In the genomic region with DNA sequence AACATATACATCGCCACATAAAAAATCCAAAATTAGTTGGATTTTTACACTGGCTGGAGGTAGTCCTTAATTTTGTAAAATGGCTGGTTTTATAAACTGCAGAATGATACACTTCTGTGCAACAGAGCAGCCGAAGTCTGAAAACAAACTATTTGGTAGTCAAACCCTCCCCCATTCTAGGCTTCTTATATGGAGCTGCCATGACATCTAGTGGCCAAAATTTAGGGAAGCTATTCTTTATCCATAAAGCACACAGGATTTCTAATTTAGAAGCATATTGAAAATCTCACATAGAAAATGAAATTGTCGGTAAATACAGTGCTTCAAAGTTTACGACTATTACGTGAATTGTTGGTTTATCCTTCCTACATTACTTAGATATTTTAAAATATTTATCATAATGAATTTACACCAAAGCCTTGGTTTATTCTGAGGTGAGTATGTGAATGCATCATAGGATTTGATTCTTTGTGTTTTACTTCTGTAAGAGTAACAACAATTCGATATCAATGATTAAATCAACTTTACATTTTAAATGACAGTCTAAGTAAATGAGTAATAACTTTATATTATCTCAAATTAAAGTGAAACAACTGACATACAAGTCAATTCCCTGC, we compare ENCODE assay signal across 8 cellular contexts.
DNase-seq lines count a peak whose midpoint lies in the region; ATAC-seq, FAIRE-seq and TF ChIP-seq lines count a peak whose summit lies in the region.

No MANE protein-coding gene starts in this region.

- CTCF ChIA-PET in HEK293 (lab: Yijun Ruan, JAX): interaction anchor here (0.6 to 2.9 kb wide), 19 partner anchors 9 to 896 kb away, joined by 3 to 43 read pairs (median 5); no protein-coding TSS in a partner anchor

- in situ Hi-C loops in astrocyte of the cerebellum (cut with HindIII; ENCODE audit: low sequenced_read_pairs): no loop called here

- ATAC-seq in heart left ventricle: no peak
- ATAC-seq in left ventricle myocardium superior: no peak

- intact Hi-C loops in heart left ventricle (cut with DNase I): loop anchor here in 5 of 10 donors (5.0 to 10.0 kb wide), 3 partner anchors 387 to 1517 kb away; no protein-coding TSS in a partner anchor
- intact Hi-C loops in left ventricle myocardium superior (cut with micrococcal nuclease): no loop called here
- intact Hi-C loops in kidney (cut with DNase I): no loop called here

- H3K9me3 ChIP-seq in heart left ventricle: no peaks in the 10 kb centered on the region
- H3K9me3 ChIP-seq in HEK293 (ENCODE audit: control insufficient read depth, insufficient read depth, low read depth, low read length): no peaks in the 10 kb centered on the region
- no peaks in the 10 kb centered on the region for H3K9me3 ChIP-seq in kidney (ENCODE audit: control insufficient read depth in 1 of 2, low read length in 2 of 2)

- H3K36me3 ChIP-seq in heart left ventricle: no peaks in the 10 kb centered on the region
- H3K36me3 ChIP-seq in HEK293 (ENCODE audit: control insufficient read depth in 2 of 2, insufficient read depth in 1 of 2, low read length in 2 of 2): no peaks in the 10 kb centered on the region
- no peaks in the 10 kb centered on the region for H3K36me3 ChIP-seq in kidney (ENCODE audit: control insufficient read depth in 1 of 2, insufficient read depth in 2 of 2, low read length in 2 of 2)

- no peak for FAIRE-seq in kidney (lab: Jason Lieb, UNC)

- no peak for TF ChIP-seq POLR2A in heart left ventricle (IDR thresholded peaks at IDR 0.05)

- DNase-seq in heart left ventricle: no peak
- no peak for DNase-seq in left ventricle myocardium superior
- DNase-seq in NCI-H1048 (lab: John Stamatoyannopoulos, UW): peak; percentile 27
- DNase-seq in astrocyte of the cerebellum (ENCODE audit: low read depth): peak; percentile 57
- DNase-seq in kidney: no peak
- DNase-seq in ureter (ENCODE audit: low spot score): no peak
- DNase-seq in effector CD8-positive, alpha-beta T cell (lab: John Stamatoyannopoulos, UW): no peak

- peaks cover 0 to 50% (median 2%) of the 10 kb centered on the region in 9 donors for H3K27me3 ChIP-seq in heart left ventricle

- no peak overlapping the region for H3K9ac ChIP-seq in kidney (ENCODE audit: low read length in 2 of 2)

- POLR2A ChIA-PET in HEK293 (lab: Yijun Ruan, JAX): interaction anchor here (0.5 kb wide), 1 partner anchor 253 kb away, joined by 3 read pairs; no protein-coding TSS in a partner anchor

- 16 to 18% (median 18%) methylated on average over 6 of the region's 6 CpGs for WGBS in heart left ventricle, 4 donors

- no peaks in the 10 kb centered on the region for H3K4me1 ChIP-seq in heart left ventricle
- H3K4me1 ChIP-seq in HEK293 (ENCODE audit: control insufficient read depth, insufficient read depth, low read length): no peaks in the 10 kb centered on the region
- H3K4me1 ChIP-seq in kidney (ENCODE audit: control insufficient read depth in 1 of 2, insufficient read depth in 1 of 2, low read depth in 1 of 2, low read length in 2 of 2): no peaks in the 10 kb centered on the region

- H3K27ac ChIP-seq in heart left ventricle (no peak overlapping the region), HEK293 (ENCODE audit: extremely low read depth, low read depth, low read length) (no peak overlapping the region), kidney (ENCODE audit: low read depth in 2 of 2, low read length in 2 of 2) (no peak overlapping the region)

- H3K4me3 ChIP-seq in heart left ventricle (no peak overlapping the region), HEK293 (ENCODE audit: low read depth, low read length) (no peak overlapping the region), astrocyte of the cerebellum (ENCODE audit: low read depth, low read length) (no peak overlapping the region), kidney (ENCODE audit: low read length in 2 of 2) (no peak overlapping the region)

- TF ChIP-seq CTCF in heart left ventricle (IDR thresholded peaks at IDR 0.05) (peak; percentile 26 to 66 (median 48)), HEK293 (tag by site-specific recombination; IDR thresholded peaks at IDR 0.05) (peak; percentile 46; the same call in 1 of the 2 replicates), astrocyte of the cerebellum (IDR thresholded peaks at IDR 0.05; ENCODE audit: low read depth, low read length, missing control alignments) (peak; percentile 70), kidney (IDR thresholded peaks at IDR 0.05; ENCODE audit: borderline replicate concordance, extremely low read depth, insufficient read depth) (peak; percentile 38)

TF ChIP-seq in HEK293, 187 proteins besides CTCF, POLR2A, EP300 and RAD21 (continues in another document):
- no peak for TF ChIP-seq ZNF530 (tag by site-specific recombination; IDR thresholded peaks at IDR 0.05; ENCODE audit: low read depth)
- TF ChIP-seq ZNF24 (tag by site-specific recombination; IDR thresholded peaks at IDR 0.05): no peak
- TF ChIP-seq, protein P1, sequence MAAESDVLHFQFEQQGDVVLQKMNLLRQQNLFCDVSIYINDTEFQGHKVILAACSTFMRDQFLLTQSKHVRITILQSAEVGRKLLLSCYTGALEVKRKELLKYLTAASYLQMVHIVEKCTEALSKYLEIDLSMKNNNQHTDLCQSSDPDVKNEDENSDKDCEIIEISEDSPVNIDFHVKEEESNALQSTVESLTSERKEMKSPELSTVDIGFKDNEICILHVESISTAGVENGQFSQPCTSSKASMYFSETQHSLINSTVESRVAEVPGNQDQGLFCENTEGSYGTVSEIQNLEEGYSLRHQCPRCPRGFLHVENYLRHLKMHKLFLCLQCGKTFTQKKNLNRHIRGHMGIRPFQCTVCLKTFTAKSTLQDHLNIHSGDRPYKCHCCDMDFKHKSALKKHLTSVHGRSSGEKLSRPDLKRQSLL (tag by site-specific recombination; IDR thresholded peaks at IDR 0.05): no peak
- TF ChIP-seq OSR2 (tag by site-specific recombination; IDR thresholded peaks at IDR 0.05): no peak
- TF ChIP-seq, protein P2, sequence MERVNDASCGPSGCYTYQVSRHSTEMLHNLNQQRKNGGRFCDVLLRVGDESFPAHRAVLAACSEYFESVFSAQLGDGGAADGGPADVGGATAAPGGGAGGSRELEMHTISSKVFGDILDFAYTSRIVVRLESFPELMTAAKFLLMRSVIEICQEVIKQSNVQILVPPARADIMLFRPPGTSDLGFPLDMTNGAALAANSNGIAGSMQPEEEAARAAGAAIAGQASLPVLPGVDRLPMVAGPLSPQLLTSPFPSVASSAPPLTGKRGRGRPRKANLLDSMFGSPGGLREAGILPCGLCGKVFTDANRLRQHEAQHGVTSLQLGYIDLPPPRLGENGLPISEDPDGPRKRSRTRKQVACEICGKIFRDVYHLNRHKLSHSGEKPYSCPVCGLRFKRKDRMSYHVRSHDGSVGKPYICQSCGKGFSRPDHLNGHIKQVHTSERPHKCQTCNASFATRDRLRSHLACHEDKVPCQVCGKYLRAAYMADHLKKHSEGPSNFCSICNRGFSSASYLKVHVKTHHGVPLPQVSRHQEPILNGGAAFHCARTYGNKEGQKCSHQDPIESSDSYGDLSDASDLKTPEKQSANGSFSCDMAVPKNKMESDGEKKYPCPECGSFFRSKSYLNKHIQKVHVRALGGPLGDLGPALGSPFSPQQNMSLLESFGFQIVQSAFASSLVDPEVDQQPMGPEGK (tag by site-specific recombination; IDR thresholded peaks at IDR 0.05): no peak
- TF ChIP-seq, protein P3, sequence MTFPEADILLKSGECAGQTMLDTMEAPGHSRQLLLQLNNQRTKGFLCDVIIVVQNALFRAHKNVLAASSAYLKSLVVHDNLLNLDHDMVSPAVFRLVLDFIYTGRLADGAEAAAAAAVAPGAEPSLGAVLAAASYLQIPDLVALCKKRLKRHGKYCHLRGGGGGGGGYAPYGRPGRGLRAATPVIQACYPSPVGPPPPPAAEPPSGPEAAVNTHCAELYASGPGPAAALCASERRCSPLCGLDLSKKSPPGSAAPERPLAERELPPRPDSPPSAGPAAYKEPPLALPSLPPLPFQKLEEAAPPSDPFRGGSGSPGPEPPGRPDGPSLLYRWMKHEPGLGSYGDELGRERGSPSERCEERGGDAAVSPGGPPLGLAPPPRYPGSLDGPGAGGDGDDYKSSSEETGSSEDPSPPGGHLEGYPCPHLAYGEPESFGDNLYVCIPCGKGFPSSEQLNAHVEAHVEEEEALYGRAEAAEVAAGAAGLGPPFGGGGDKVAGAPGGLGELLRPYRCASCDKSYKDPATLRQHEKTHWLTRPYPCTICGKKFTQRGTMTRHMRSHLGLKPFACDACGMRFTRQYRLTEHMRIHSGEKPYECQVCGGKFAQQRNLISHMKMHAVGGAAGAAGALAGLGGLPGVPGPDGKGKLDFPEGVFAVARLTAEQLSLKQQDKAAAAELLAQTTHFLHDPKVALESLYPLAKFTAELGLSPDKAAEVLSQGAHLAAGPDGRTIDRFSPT (tag by site-specific recombination; IDR thresholded peaks at IDR 0.05): no peak
- no peak for TF ChIP-seq ZNF184 (tag by site-specific recombination; IDR thresholded peaks at IDR 0.05)
- no peak for TF ChIP-seq ZFP37 (tag by site-specific recombination; IDR thresholded peaks at IDR 0.05)
- TF ChIP-seq ZNF654 (tag by site-specific recombination; IDR thresholded peaks at IDR 0.05; ENCODE audit: low read depth): peak; percentile 92
- no peak for TF ChIP-seq ZNF76 (tag by site-specific recombination; IDR thresholded peaks at IDR 0.05; ENCODE audit: borderline replicate concordance, low read depth)

Comparison
In these comparisons a context has a peak if more than half of its experiments do, and no peak if none do; other contexts are left out.
1. DNase-seq: peak in NCI-H1048 (single experiment) and astrocyte of the cerebellum (single experiment); none in heart left ventricle (0 of 5), left ventricle myocardium superior (single experiment), kidney (single experiment), ureter (single experiment) and effector CD8-positive, alpha-beta T cell (single experiment).
2. Peak in every context shown above with its lines, with median percentiles within 50 percentile points of each other: CTCF ChIP-seq.